In the genomic region with DNA sequence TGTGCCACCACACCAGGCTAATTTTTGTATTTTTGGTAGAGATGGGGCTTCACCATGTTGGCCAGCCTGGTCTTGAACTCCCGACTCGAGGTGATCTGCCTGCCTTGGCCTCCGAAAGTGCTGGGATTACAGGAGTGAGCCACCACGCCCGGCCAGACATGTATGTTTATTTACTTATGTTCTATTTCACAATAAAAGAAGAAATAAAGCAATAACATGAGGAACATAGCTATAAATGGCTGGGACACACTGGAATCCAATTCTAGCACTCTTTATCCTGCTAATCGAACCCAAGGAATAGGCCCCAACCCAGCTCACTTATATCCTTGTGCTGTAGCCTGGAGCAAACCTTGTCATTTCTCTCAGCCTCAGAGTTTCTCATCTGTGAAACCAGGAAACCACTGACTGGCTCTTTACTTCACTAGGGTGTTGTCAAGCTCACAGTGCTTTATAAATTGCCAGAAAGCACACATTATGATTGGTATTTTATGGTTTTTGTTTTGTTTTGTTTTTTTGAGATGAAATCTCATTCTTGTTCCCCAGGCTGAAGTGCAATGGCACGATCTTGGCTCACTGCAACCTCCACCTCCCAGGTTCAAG, we compare ENCODE assay signal across 2 cellular contexts.
TF ChIP-seq lines count a peak whose summit lies in the region.

No MANE protein-coding gene starts in this region.

TF ChIP-seq in HepG2, 621 proteins besides CTCF, POLR2A, EP300 and RAD21:
- TF ChIP-seq ZNF225 (CRISPR knock-in tag; IDR thresholded peaks at IDR 0.05) = no peak
- no peak for TF ChIP-seq YEATS2 (CRISPR knock-in tag; IDR thresholded peaks at IDR 0.05; ENCODE audit: borderline replicate concordance)
- peak; percentile 65; the same call in 1 of the 2 replicates for TF ChIP-seq CEBPB (IDR thresholded peaks at IDR 0.05; ENCODE audit: borderline replicate concordance, low read depth, low read length)
TF ChIP-seq in HepG2: peak in this region for 1.

TF ChIP-seq in GM23338, 12 proteins besides CTCF, POLR2A, EP300 and RAD21:
- no peak for TF ChIP-seq POLR2AphosphoS5 (IDR thresholded peaks at IDR 0.05; ENCODE audit: low read depth)
